In the genomic region with DNA sequence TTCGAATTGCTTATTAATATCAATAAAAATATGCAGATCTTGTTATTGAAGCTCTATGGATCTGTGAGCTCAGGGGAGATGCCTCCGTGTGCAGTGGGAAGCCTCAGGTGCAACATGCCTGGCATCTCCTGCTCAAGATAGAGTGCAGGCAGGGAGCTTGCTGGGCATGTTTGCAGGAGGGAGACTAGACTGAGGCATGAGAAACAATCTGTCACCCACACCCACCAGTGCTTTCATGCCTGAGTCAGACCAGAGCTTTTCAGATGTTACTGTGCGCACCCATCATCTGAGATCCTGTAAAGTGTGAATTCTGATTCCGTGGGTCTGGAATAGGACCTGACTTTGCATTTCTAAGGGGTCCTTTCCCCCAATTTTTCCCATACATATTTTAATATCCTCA, we compare ENCODE assay signal across 26 cellular contexts.
"Had no signal": no experiment of that assay in that cellular context is flagged by ENCODE, and none has a peak within 500 bp of the region (broad histone marks: within the 10 kb centered on the region; RNA-seq: fewer than 3 reads in every experiment).

No MANE protein-coding gene starts in this region.

- DNase-seq: colonic mucosa; cortex of kidney; dermis blood vessel endothelial cell; effector CD4-positive, alpha-beta T cell; effector CD8-positive, alpha-beta T cell; effector memory CD4-positive, alpha-beta T cell; effector memory CD8-positive, alpha-beta T cell; endodermal cell; erythroblast; esophagus squamous epithelium; foreskin fibroblast; foreskin keratinocyte; foreskin melanocyte; gastrocnemius medialis; glutamatergic neuron; heart left ventricle; heart right ventricle had no signal

- ATAC-seq: effector memory CD8-positive, alpha-beta T cell; esophagus mucosa; foreskin keratinocyte; gastrocnemius medialis; gastroesophageal sphincter; heart left ventricle; heart right ventricle had no signal

- H3K27ac ChIP-seq: colonic mucosa, dorsolateral prefrontal cortex, epithelial cell of prostate, esophagus muscularis mucosa, esophagus squamous epithelium, foreskin keratinocyte, gastrocnemius medialis, gastroesophageal sphincter, heart left ventricle, heart right ventricle had no signal

- H3K27me3 ChIP-seq: colonic mucosa, dorsolateral prefrontal cortex, esophagus squamous epithelium, foreskin keratinocyte, gastrocnemius medialis had no signal

- H3K36me3 ChIP-seq: colonic mucosa, esophagus muscularis mucosa, esophagus squamous epithelium, gastrocnemius medialis, gastroesophageal sphincter, heart left ventricle, heart right ventricle had no signal

- FAIRE-seq: colon, endometrium, endothelial cell of umbilical vein, frontal cortex had no signal

- H3K4me1 ChIP-seq: colonic mucosa, esophagus muscularis mucosa, esophagus squamous epithelium, foreskin keratinocyte, gastrocnemius medialis, gastroesophageal sphincter, heart left ventricle, heart right ventricle had no signal

- H3K9me3 ChIP-seq: colonic mucosa, esophagus muscularis mucosa, esophagus squamous epithelium, gastrocnemius medialis, heart left ventricle, heart right ventricle had no signal

- H3K4me3 ChIP-seq: colonic mucosa, dorsolateral prefrontal cortex, esophagus muscularis mucosa, esophagus squamous epithelium, gastrocnemius medialis, gastroesophageal sphincter, heart left ventricle, heart right ventricle had no signal
